Comparison of ENCODE assay signal across 23 cellular contexts in the genomic region with DNA sequence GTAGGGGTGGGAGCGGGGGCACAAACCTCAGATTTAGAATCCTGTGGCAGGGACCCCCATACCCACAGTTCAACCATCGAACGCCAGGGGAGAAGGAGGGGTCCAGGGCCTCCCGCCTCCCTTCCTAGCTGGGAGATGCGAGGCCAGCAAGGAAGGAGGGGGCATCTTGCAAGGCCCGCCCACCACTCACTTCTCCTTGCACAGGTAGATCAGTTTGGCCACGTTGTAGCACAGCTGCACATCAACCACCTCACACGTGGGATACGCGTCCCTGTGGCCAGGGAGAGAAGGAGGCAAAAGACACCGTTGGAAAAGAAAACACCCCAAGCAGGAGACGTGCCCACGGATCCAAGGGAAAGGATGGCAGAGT. TPM values are rescaled to one million over a fixed set of nuclear protein-coding genes. Genes with fewer than 3 reads are reported as not detected.
A peak's percentile ranks its signal among the peaks of the same experiment; 100 is the strongest.
DNase-seq lines count a peak whose midpoint lies in the region; ATAC-seq and TF ChIP-seq lines count a peak whose summit lies in the region.
"Had no signal": no experiment of that assay in that cellular context is flagged by ENCODE, and none has a peak within 500 bp of the region (broad histone marks: within the 10 kb centered on the region; RNA-seq: fewer than 3 reads in every experiment).

No MANE protein-coding gene starts in this region.

- peak overlapping the region; percentile 37 for H3K27ac Mint-ChIP-seq in stimulated activated naive B cell treated with anti-CD40 and anti-IgM and Interleukin-4, amounts not matched to agents 10 μg/mL and 1 μg/mL and 100 μg/mL, for 72 hours
- no peak overlapping the region for H3K27ac Mint-ChIP-seq in MCF 10A (ENCODE audit: low read depth, unreplicated experiment)

- H3K4me1 ChIP-seq in SK-N-SH (ENCODE audit: control insufficient read depth in 1 of 2, insufficient read depth in 2 of 2, low read depth in 1 of 2, low read length in 1 of 2): peaks cover 0 to 20% of the 10 kb centered on the region in 2 experiments; a peak in 2 of 4 replicates
- H3K4me1 ChIP-seq: SJCRH30 had no signal

- H3K27me3 ChIP-seq in layer of hippocampus (ENCODE audit: control insufficient read depth, insufficient read depth, low read length) (no peaks in the 10 kb centered on the region), SK-N-SH (ENCODE audit: insufficient read depth) (no peaks in the 10 kb centered on the region)
- H3K27me3 ChIP-seq: SJCRH30 had no signal

- BruUV-seq in MCF 10A (replicated peaks; lab: Mats Ljungman, UMichigan): no TSS peak

- H3K9ac ChIP-seq in SK-N-SH: no peak overlapping the region

- DNase-seq in Right ventricle myocardium superior (peak; percentile 15), Right ventricle myocardium inferior (ENCODE audit: missing footprints) (no peak), GM10266 (ENCODE audit: extremely low spot score) (no peak), MCF 10A (ENCODE audit: unreplicated experiment) (no peak), SK-N-SH (no peak), SIG-M5 treated with dmso at 0.1 percent for 504 hours (lab: John Stamatoyannopoulos, UW; ENCODE audit: unreplicated experiment) (no peak)
- no peak for DNase-seq in stimulated activated naive B cell treated with anti-CD40 and anti-IgM and Interleukin-4, amounts not matched to agents 10 μg/mL and 1 μg/mL and 100 μg/mL, for 72 hours
- DNase-seq: DMS79, Kasumi-1, MM.1S, NCI-H1048, NCI-H1436, NCI-H187 treated with DMSO at 0.1 percent for 48 hours, NCI-H2107, NCI-H2227 treated with DMSO at 0.1 percent for 48 hours, NCI-H510A, NCI-H748 treated with DMSO at 0.1 percent for 48 hours, PC-9, SJCRH30 had no signal

- H3K27ac ChIP-seq in layer of hippocampus (ENCODE audit: low read depth, low read length) (peak overlapping the region; percentile 53), SK-N-SH (ENCODE audit: low read depth in 2 of 2, low read length in 1 of 2) (no peak overlapping the region)
- H3K27ac ChIP-seq: PC-9, RWPE1, SJCRH30 had no signal

- no peaks in the 10 kb centered on the region for H3K79me2 ChIP-seq in SK-N-SH (ENCODE audit: insufficient read depth)

- peaks cover 20% of the 10 kb centered on the region for H3F3A ChIP-seq in SK-N-SH (replicated peaks; ENCODE audit: insufficient read depth)

- no peak for TF ChIP-seq CTCF in GM10266 (IDR thresholded peaks at IDR 0.05; ENCODE audit: control insufficient read depth, insufficient read depth, low read depth, missing control alignments)
- TF ChIP-seq CTCF in MCF 10A (IDR thresholded peaks at IDR 0.05; ENCODE audit: unreplicated experiment): no peak
- no peak for TF ChIP-seq CTCF in SK-N-SH (IDR thresholded peaks at IDR 0.05)

- H3K9me3 Mint-ChIP-seq in stimulated activated naive B cell treated with anti-CD40 and anti-IgM and Interleukin-4, amounts not matched to agents 10 μg/mL and 1 μg/mL and 100 μg/mL, for 72 hours: no peaks in the 10 kb centered on the region
- H3K9me3 Mint-ChIP-seq in MCF 10A (ENCODE audit: unreplicated experiment): no peaks in the 10 kb centered on the region

- peaks cover 34 to 47% of the 10 kb centered on the region in 2 donors for H3K36me3 Mint-ChIP-seq in stimulated activated naive B cell treated with anti-CD40 and anti-IgM and Interleukin-4, amounts not matched to agents 10 μg/mL and 1 μg/mL and 100 μg/mL, for 72 hours
- peaks cover 41% of the 10 kb centered on the region for H3K36me3 Mint-ChIP-seq in MCF 10A (ENCODE audit: insufficient read depth, unreplicated experiment)

- no peak for TF ChIP-seq RAD21 in SK-N-SH (IDR thresholded peaks at IDR 0.05; ENCODE audit: low read length)

- 94% methylated on average over 13 of the region's 13 CpGs for WGBS in SK-N-SH (ENCODE audit: low lambda C conversion rate)

- no peaks in the 10 kb centered on the region for H3K27me3 Mint-ChIP-seq in stimulated activated naive B cell treated with anti-CD40 and anti-IgM and Interleukin-4, amounts not matched to agents 10 μg/mL and 1 μg/mL and 100 μg/mL, for 72 hours
- H3K27me3 Mint-ChIP-seq in MCF 10A (ENCODE audit: insufficient read depth, unreplicated experiment): no peaks in the 10 kb centered on the region

- no peaks in the 10 kb centered on the region for H3K9me2 ChIP-seq in SK-N-SH

- no peak overlapping the region for H2AFZ ChIP-seq in SK-N-SH (ENCODE audit: low read depth)
- H2AFZ ChIP-seq: PC-9 had no signal

- no peak overlapping the region for H3K4me2 ChIP-seq in SK-N-SH
- H3K4me2 ChIP-seq: PC-9 had no signal

- no peak overlapping the region for H3K4me3 ChIP-seq in SK-N-SH (ENCODE audit: low read depth in 2 of 2, low read length in 1 of 2)
- H3K4me3 ChIP-seq: GM12878, PC-9, SJCRH30 had no signal

- ATAC-seq in Right ventricle myocardium superior (ENCODE audit: poor library complexity): no peak
- no peak for ATAC-seq in Right ventricle myocardium inferior
- ATAC-seq in stimulated activated naive B cell treated with anti-CD40 and anti-IgM and Interleukin-4, amounts not matched to agents 10 μg/mL and 1 μg/mL and 100 μg/mL, for 72 hours (replicated peaks): no peak
- ATAC-seq: GM12878 had no signal

- H3K4me3 Mint-ChIP-seq in stimulated activated naive B cell treated with anti-CD40 and anti-IgM and Interleukin-4, amounts not matched to agents 10 μg/mL and 1 μg/mL and 100 μg/mL, for 72 hours: no peak overlapping the region
- no peak overlapping the region for H3K4me3 Mint-ChIP-seq in MCF 10A (ENCODE audit: unreplicated experiment)

- no peaks in the 10 kb centered on the region for H4K20me1 ChIP-seq in SK-N-SH (ENCODE audit: insufficient read depth)

- H3K4me1 Mint-ChIP-seq in stimulated activated naive B cell treated with anti-CD40 and anti-IgM and Interleukin-4, amounts not matched to agents 10 μg/mL and 1 μg/mL and 100 μg/mL, for 72 hours: peaks cover 15 to 21% of the 10 kb centered on the region in 2 donors
- H3K4me1 Mint-ChIP-seq in MCF 10A (ENCODE audit: insufficient read depth, unreplicated experiment): no peaks in the 10 kb centered on the region

- POLR2A ChIA-PET in MCF 10A (lab: Yijun Ruan, JAX) (interaction anchor here (0.6 kb wide), 1 partner anchor 14 kb away, joined by 3 read pairs; no protein-coding TSS in a partner anchor), SK-N-SH (lab: Yijun Ruan, JAX) (no interaction called here)

- H3K9me3 ChIP-seq in SK-N-SH: no peaks in the 10 kb centered on the region
- H3K9me3 ChIP-seq: SJCRH30 had no signal

- TF ChIP-seq EP300 in SK-N-SH (IDR thresholded peaks at IDR 0.05; ENCODE audit: borderline replicate concordance in 1 of 2, low read depth in 1 of 2, low read length in 1 of 2): no peak

- peaks cover 10 to 27% of the 10 kb centered on the region in 2 experiments for H3K36me3 ChIP-seq in SK-N-SH (replicated peaks in 1 of 2; ENCODE audit: control insufficient read depth in 1 of 2, insufficient read depth in 2 of 2, low read length in 1 of 2)

- CTCF ChIA-PET in MCF 10A (lab: Yijun Ruan, JAX): interaction anchor here (1.3 to 1.7 kb wide), 2 partner anchors 112 to 388 kb away, joined by 3 to 5 read pairs; no protein-coding TSS in a partner anchor
- CTCF ChIA-PET in SK-N-SH (lab: Yijun Ruan, JAX): interaction anchor here (1.2 kb wide), 1 partner anchor 388 kb away, joined by 4 read pairs; no protein-coding TSS in a partner anchor

- intact Hi-C loops in Right ventricle myocardium superior (cut with DNase I): no loop called here
- intact Hi-C loops in Right ventricle myocardium inferior (cut with DNase I): no loop called here
- intact Hi-C loops in MCF 10A (cut with micrococcal nuclease): no loop called here

TF ChIP-seq in SK-N-SH, 30 proteins besides CTCF, POLR2A, EP300 and RAD21 (continues in another document):
- TF ChIP-seq, protein P1, sequence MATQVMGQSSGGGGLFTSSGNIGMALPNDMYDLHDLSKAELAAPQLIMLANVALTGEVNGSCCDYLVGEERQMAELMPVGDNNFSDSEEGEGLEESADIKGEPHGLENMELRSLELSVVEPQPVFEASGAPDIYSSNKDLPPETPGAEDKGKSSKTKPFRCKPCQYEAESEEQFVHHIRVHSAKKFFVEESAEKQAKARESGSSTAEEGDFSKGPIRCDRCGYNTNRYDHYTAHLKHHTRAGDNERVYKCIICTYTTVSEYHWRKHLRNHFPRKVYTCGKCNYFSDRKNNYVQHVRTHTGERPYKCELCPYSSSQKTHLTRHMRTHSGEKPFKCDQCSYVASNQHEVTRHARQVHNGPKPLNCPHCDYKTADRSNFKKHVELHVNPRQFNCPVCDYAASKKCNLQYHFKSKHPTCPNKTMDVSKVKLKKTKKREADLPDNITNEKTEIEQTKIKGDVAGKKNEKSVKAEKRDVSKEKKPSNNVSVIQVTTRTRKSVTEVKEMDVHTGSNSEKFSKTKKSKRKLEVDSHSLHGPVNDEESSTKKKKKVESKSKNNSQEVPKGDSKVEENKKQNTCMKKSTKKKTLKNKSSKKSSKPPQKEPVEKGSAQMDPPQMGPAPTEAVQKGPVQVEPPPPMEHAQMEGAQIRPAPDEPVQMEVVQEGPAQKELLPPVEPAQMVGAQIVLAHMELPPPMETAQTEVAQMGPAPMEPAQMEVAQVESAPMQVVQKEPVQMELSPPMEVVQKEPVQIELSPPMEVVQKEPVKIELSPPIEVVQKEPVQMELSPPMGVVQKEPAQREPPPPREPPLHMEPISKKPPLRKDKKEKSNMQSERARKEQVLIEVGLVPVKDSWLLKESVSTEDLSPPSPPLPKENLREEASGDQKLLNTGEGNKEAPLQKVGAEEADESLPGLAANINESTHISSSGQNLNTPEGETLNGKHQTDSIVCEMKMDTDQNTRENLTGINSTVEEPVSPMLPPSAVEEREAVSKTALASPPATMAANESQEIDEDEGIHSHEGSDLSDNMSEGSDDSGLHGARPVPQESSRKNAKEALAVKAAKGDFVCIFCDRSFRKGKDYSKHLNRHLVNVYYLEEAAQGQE (IDR thresholded peaks at IDR 0.05; ENCODE audit: low read depth, low read length): no peak
- TF ChIP-seq ELF1 (IDR thresholded peaks at IDR 0.05) (no peak), YY1 (IDR thresholded peaks at IDR 0.05; ENCODE audit: low read depth) (no peak), SMC3 (IDR thresholded peaks at IDR 0.05; ENCODE audit: low read depth, low read length) (no peak), JUND (IDR thresholded peaks at IDR 0.05) (no peak), NRF1 (IDR thresholded peaks at IDR 0.05; ENCODE audit: low read depth, low read length) (no peak)

RNA-seq across cellular contexts. Expression of a gene that starts 19.6 kb away (rescaled TPM):
- total RNA-seq in Right ventricle myocardium superior (37.0 TPM), Right ventricle myocardium inferior (30.6 TPM), MCF 10A (2022) (52.1 and 71.2 TPM in 2 replicates)
- 13.5 and 18.5 TPM in 2 replicates for polyA plus RNA-seq in SK-N-SH (2012; rRNA removed)
- polyA plus RNA-seq in SK-N-SH (2012; cell fraction: cytosol; rRNA removed): 3.2 and 5.1 TPM in 2 replicates
- 83.1 and 85.6 TPM in 2 replicates for polyA plus RNA-seq in SK-N-SH (2012; cell fraction: nucleus; rRNA removed)

RNA-seq across cellular contexts. Expression of a gene that starts 26.4 kb away (rescaled TPM):
- total RNA-seq in Right ventricle myocardium superior: 0.13 TPM
- total RNA-seq in Right ventricle myocardium inferior: not detected
- not detected in 2 replicates for total RNA-seq in MCF 10A (2022)
- 0.05 and 0.07 TPM in 2 replicates for polyA plus RNA-seq in SK-N-SH (2012; rRNA removed)
- polyA plus RNA-seq in SK-N-SH (2012; cell fraction: cytosol; rRNA removed): 0.04 and 0.05 TPM in 2 replicates
- polyA plus RNA-seq in SK-N-SH (2012; cell fraction: nucleus; rRNA removed): 0.33 and 0.50 TPM in 2 replicates
- total RNA-seq: A172, PC-9 had no signal

RNA-seq across cellular contexts. Expression of a gene that starts 52.6 kb away (rescaled TPM):
- total RNA-seq in Right ventricle myocardium superior (68.6 TPM), Right ventricle myocardium inferior (76.0 TPM), MCF 10A (2022) (25.0 and 35.8 TPM in 2 replicates)
- 22.6 and 45.7 TPM in 2 replicates for polyA plus RNA-seq in SK-N-SH (2012; rRNA removed)
- polyA plus RNA-seq in SK-N-SH (2012; cell fraction: cytosol; rRNA removed): 28.3 and 33.1 TPM in 2 replicates
- polyA plus RNA-seq in SK-N-SH (2012; cell fraction: nucleus; rRNA removed): 36.0 and 37.1 TPM in 2 replicates
